ENCODE assay signal across 8 cellular contexts in the genomic region with DNA sequence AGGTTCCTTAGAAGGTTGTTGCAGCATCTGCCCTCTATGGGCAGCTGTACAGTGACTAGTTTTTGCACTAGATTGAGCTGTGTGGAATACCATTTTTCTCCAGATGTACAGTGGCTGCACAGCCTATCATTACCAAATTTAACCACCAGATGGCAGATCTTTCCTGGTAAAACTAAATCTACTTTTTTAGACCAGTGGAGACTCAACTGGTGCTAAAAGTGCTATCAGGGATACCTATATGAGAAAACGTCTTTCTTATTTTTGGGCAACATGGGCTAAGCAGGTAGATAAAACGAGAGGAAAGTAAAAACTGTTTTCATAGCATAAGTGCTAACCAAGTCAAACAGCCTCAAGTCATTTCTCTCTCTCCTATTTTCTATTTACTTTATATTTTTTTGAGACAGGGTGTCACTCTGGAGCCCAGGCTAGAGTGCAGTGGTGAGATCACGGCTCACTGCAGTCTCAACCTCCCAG. TPM values are rescaled to one million over a fixed set of nuclear protein-coding genes. Genes with fewer than 3 reads are reported as not detected.
A peak's percentile ranks its signal among the peaks of the same experiment; 100 is the strongest.
DNase-seq lines count a peak whose midpoint lies in the region; ATAC-seq, FAIRE-seq and TF ChIP-seq lines count a peak whose summit lies in the region.

No MANE protein-coding gene starts in this region.

- peak overlapping the region; percentile 16; the same call in 1 of the 3 replicates for H3K4me2 ChIP-seq in A549

- H3K27me3 Mint-ChIP-seq in T-helper 17 cell: peaks cover 5% of the 10 kb centered on the region

- peaks cover 13% of the 10 kb centered on the region for H3K4me1 ChIP-seq in A549
- peaks cover 3% of the 10 kb centered on the region for H3K4me1 ChIP-seq in ovary (ENCODE audit: insufficient read depth)

- peak; percentile 85 to 88 for TF ChIP-seq RAD21 in A549 (conservative IDR thresholded peaks at IDR 0.05 in 1 of 2, IDR thresholded peaks at IDR 0.05 in 1 of 2)

- peak; percentile 50 to 76 for DNase-seq in A549 (ENCODE audit: low read depth in 1 of 2, low spot score in 1 of 2)
- DNase-seq in NCI-H1436 treated with DMSO at 0.1 percent for 48 hours (lab: John Stamatoyannopoulos, UW): peak; percentile 15
- DNase-seq in T-helper 17 cell: no peak
- DNase-seq in fibroblast of villous mesenchyme (ENCODE audit: low read depth): peak; percentile 81
- peak in 1 of 5 donors; percentile 37 for DNase-seq in ovary
- DNase-seq in posterior vena cava (ENCODE audit: low spot score): no peak

- peak; percentile 61 for TF ChIP-seq CTCF in A549 (IDR thresholded peaks at IDR 0.05)
- peak; percentile 68 for TF ChIP-seq CTCF in GM12872 (IDR thresholded peaks at IDR 0.05; ENCODE audit: insufficient read depth, low read depth, low read length)
- peak; percentile 78 for TF ChIP-seq CTCF in fibroblast of villous mesenchyme (IDR thresholded peaks at IDR 0.05; ENCODE audit: insufficient read depth, low read depth, low read length)
- peak; percentile 67 to 79 (median 73) for TF ChIP-seq CTCF in ovary (IDR thresholded peaks at IDR 0.05)

- TF ChIP-seq POLR2A in A549 (IDR thresholded peaks at IDR 0.05; ENCODE audit: low read length) (no peak), ovary (IDR thresholded peaks at IDR 0.05) (no peak)

- POLR2A ChIA-PET in A549 (lab: Yijun Ruan, JAX): interaction anchor here (1.0 kb wide), 1 partner anchor 397 kb away, joined by 3 read pairs; no protein-coding TSS in a partner anchor

- CTCF ChIA-PET in A549 (lab: Yijun Ruan, JAX): interaction anchor here (0.5 to 6.7 kb wide), 28 partner anchors 9 to 914 kb away, joined by 3 to 71 read pairs (median 5); no protein-coding TSS in a partner anchor

- H3K36me3 Mint-ChIP-seq in T-helper 17 cell (ENCODE audit: low read depth): no peaks in the 10 kb centered on the region

- no peak overlapping the region for H3K4me3 ChIP-seq in A549
- H3K4me3 ChIP-seq in fibroblast of villous mesenchyme (ENCODE audit: low read depth, low read length): no peak overlapping the region
- H3K4me3 ChIP-seq in ovary: no peak overlapping the region

- WGBS in A549 (ENCODE audit: missing lambda C conversion rate): 11% methylated on average over 3 of the region's 3 CpGs
- WGBS in ovary, 3 donors: 26 to 35% (median 29%) methylated on average over 3 of the region's 3 CpGs

- no peaks in the 10 kb centered on the region for H3K4me1 Mint-ChIP-seq in T-helper 17 cell

- H3K4me3 Mint-ChIP-seq in T-helper 17 cell: no peak overlapping the region

- peak overlapping the region; percentile 41 to 66; a peak in 4 of 6 replicates for H3K27ac ChIP-seq in A549
- H3K27ac ChIP-seq in ovary: no peak overlapping the region

- intact Hi-C loops in ovary (cut with DNase I) (loop anchor here (5.0 to 10.0 kb wide), 6 partner anchors 223 to 485 kb away; no protein-coding TSS in a partner anchor), posterior vena cava (cut with DNase I) (loop anchor here (5.0 to 10.0 kb wide), 4 partner anchors 215 to 478 kb away; no protein-coding TSS in a partner anchor)

- TF ChIP-seq EP300 in A549 (IDR thresholded peaks at IDR 0.05) (no peak), ovary (IDR thresholded peaks at IDR 0.05) (no peak)

- H3K27me3 ChIP-seq in ovary: no peaks in the 10 kb centered on the region

- no peaks in the 10 kb centered on the region for H3K9me3 ChIP-seq in A549
- H3K9me3 ChIP-seq in T-helper 17 cell (ENCODE audit: control insufficient read depth, low read length, poor library complexity, severe bottlenecking): no peaks in the 10 kb centered on the region
- H3K9me3 ChIP-seq in ovary: no peaks in the 10 kb centered on the region

- FAIRE-seq in A549 (lab: Jason Lieb, UNC): no peak

- ATAC-seq in A549: peak; percentile 98 to 99
- ATAC-seq in HG02642 (IDR thresholded peaks at IDR 0.05; ENCODE audit: poor library complexity, unreplicated experiment): peak; percentile 79
- ATAC-seq in T-helper 17 cell: peak; percentile 63

- no peaks in the 10 kb centered on the region for H3K36me3 ChIP-seq in ovary

- H3K27ac Mint-ChIP-seq in T-helper 17 cell: no peak overlapping the region

TF ChIP-seq in A549, 52 proteins besides CTCF, POLR2A, EP300 and RAD21:
- peak; percentile 91 for TF ChIP-seq SMC3 (IDR thresholded peaks at IDR 0.05)
- no peak for TF ChIP-seq JUNB (IDR thresholded peaks at IDR 0.05)
TF ChIP-seq in A549: peak in this region for 1.

RNA-seq across cellular contexts. Expression of a gene that starts 21.2 kb away (rescaled TPM):
- polyA plus RNA-seq in A549 (2011; rRNA removed): 2.9 and 4.6 TPM in 2 replicates
- 0.47 and 0.50 TPM in 2 replicates for polyA plus RNA-seq in A549 (2012; cell fraction: cytosol; rRNA removed)
- polyA plus RNA-seq in A549 (2012; cell fraction: nucleus; rRNA removed): 0.46 and 0.67 TPM in 2 replicates
- polyA plus RNA-seq in A549 (2017; fragmentation: RNase III; extraction: RNeasy Plus Mini Kit Qiagen cat#74134 plus additional on column Dnase treatment): 0.38 to 0.79 TPM (median 0.61 TPM) in 3 replicates
- 1.9 and 2.7 TPM in 2 replicates for polyA minus RNA-seq in A549 (2011; rRNA and poly(A)+ RNA removed)
- total RNA-seq in T-helper 17 cell: under 1 TPM in 1 of 2 donors, not detected in 1; 0.22 TPM
- 0.97 and 2.2 TPM in 2 replicates for total RNA-seq in fibroblast of villous mesenchyme
- 10 to 100 TPM; 12.1 to 59.5 (median 36.7) TPM for total RNA-seq in ovary
- 10 to 100 TPM; 25.4 to 27.4 TPM for polyA plus RNA-seq in ovary
- total RNA-seq in posterior vena cava: 1 to 10 TPM; 2.2 to 5.7 TPM

RNA-seq across cellular contexts. Expression of a gene that starts 55.1 kb away (rescaled TPM):
- not detected in 2 replicates for polyA plus RNA-seq in A549 (2011; rRNA removed)
- polyA plus RNA-seq in A549 (2012; cell fraction: cytosol; rRNA removed): not detected in 2 replicates
- not detected in 2 replicates for polyA plus RNA-seq in A549 (2012; cell fraction: nucleus; rRNA removed)
- not detected in 3 replicates for polyA plus RNA-seq in A549 (2017; fragmentation: RNase III; extraction: RNeasy Plus Mini Kit Qiagen cat#74134 plus additional on column Dnase treatment)
- polyA minus RNA-seq in A549 (2011; rRNA and poly(A)+ RNA removed): not detected in 2 replicates
- total RNA-seq in T-helper 17 cell: 10 to 100 TPM in 1 of 2 donors, under 1 TPM in 1; 0.62 to 19.8 TPM
- under 0.01 TPM in 1 of 2 replicates, not detected in the other for total RNA-seq in fibroblast of villous mesenchyme
- 1 to 10 TPM in 3 of 7 donors, under 1 TPM in 4; 0.22 to 1.7 (median 0.69) TPM for total RNA-seq in ovary
- 1 to 10 TPM in 1 of 2 donors, under 1 TPM in 1; 0.19 to 1.3 TPM for polyA plus RNA-seq in ovary
- total RNA-seq in posterior vena cava: 1 to 10 TPM; 3.1 to 3.7 TPM

Comparison
In these comparisons a context has a peak if more than half of its experiments do, and no peak if none do; other contexts are left out.
1. DNase-seq: peak in A549 (2 of 2), NCI-H1436 treated with DMSO at 0.1 percent for 48 hours (single experiment) and fibroblast of villous mesenchyme (single experiment); none in T-helper 17 cell (0 of 3) and posterior vena cava (single experiment).
2. H3K27ac ChIP-seq: peak in A549 (2 of 2); none in ovary (0 of 2).
3. Peak in every context shown above with its lines, with median percentiles within 50 percentile points of each other: ATAC-seq and CTCF ChIP-seq.